ENCODE assay signal across 8 cellular contexts in the genomic region with DNA sequence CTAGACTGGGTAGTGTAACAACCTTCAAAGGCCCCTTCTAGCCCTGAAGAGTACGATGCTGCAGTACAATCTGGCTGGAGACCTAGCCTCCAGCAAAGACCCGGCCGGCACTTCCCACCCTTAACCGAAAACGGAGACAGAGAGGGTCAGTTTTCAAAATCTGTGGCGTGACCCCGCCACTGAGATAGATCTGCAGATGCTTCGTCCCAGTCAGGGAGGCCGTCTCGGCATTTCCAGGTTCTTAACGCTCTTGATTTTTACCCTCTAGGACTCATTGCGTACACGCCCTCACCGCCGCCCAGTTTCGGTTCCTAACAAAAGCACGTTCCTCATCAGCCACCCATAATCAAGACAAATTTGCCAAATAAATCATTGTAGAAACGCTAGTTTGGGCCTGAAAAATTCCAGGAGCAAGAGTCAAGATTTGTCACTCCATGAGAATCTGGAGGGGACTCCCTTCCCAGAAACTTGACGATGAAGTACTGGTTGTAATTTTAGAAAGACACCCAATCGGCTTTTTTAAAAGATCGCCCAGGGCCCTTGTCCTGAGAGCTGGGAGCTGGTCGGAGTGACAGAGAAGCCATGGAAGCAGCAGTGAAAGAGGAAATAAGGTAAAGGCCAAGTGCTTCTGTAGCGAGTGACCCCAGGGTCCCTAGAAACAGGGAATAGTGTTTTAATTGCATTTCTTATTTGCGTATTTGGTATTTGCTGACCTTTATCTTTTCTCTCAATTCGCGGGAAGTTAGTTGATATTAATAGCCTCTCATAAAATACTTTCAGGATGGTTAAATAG. TPM values are rescaled to one million over a fixed set of nuclear protein-coding genes. Genes with fewer than 3 reads are reported as not detected.
A peak's percentile ranks its signal among the peaks of the same experiment; 100 is the strongest.
DNase-seq lines count a peak whose midpoint lies in the region; ATAC-seq and TF ChIP-seq lines count a peak whose summit lies in the region.

No MANE protein-coding gene starts in this region.

- no peaks in the 10 kb centered on the region for H3K27me3 Mint-ChIP-seq in natural killer cell treated with Interleukin-12 subunit alpha and Interleukin-12 subunit beta and Interleukin-15 and Interleukin-18, amount 100 ng/mL, for 72 hours

- H3K4me2 ChIP-seq in PC-3 (ENCODE audit: low read length), result peak overlapping the region; percentile 96

- 0 out of 2 replicates have a peak, but pooled peaks cover 1% of the 10 kb centered on the region for H3K36me3 ChIP-seq in PC-3 (ENCODE audit: low read depth, low read length)

- H3K9me3 ChIP-seq in PC-3 (ENCODE audit: low read length), result no peaks in the 10 kb centered on the region

- TSS peak; percentile 79 for BruUV-seq in PC-3 (replicated peaks; lab: Mats Ljungman, UMichigan)

- peak overlapping the region; percentile 77 for H3K4me3 ChIP-seq in PC-3 (ENCODE audit: low read length)

- H3K9me3 Mint-ChIP-seq in natural killer cell treated with Interleukin-12 subunit alpha and Interleukin-12 subunit beta and Interleukin-15 and Interleukin-18, amount 100 ng/mL, for 72 hours, result no peaks in the 10 kb centered on the region

- peaks cover 57% of the 10 kb centered on the region for H3K79me2 ChIP-seq in PC-3 (ENCODE audit: low read length)

- CTCF ChIA-PET in PC-3 (lab: Charles Lee), result no interaction called here

- peak overlapping the region; percentile 88 for H3K9ac ChIP-seq in PC-3 (ENCODE audit: low read length)

- peak overlapping the region; percentile 94 for H3K27ac ChIP-seq in PC-3 (ENCODE audit: low read length)

- H3K36me3 Mint-ChIP-seq in natural killer cell treated with Interleukin-12 subunit alpha and Interleukin-12 subunit beta and Interleukin-15 and Interleukin-18, amount 100 ng/mL, for 72 hours, result no peaks in the 10 kb centered on the region

- peak overlapping the region; percentile 99 for H3K4me3 Mint-ChIP-seq in natural killer cell treated with Interleukin-12 subunit alpha and Interleukin-12 subunit beta and Interleukin-15 and Interleukin-18, amount 100 ng/mL, for 72 hours

- POLR2A ChIA-PET in PC-3 (lab: Charles Lee; ENCODE audit: unreplicated experiment), result interaction anchor here (0.6 to 1.0 kb wide), 4 partner anchors 29 to 882 kb away, joined by 3 read pairs; partner anchors contain the start of gene VPS39

- no peaks in the 10 kb centered on the region for H3K9me2 ChIP-seq in PC-3 (replicated peaks; ENCODE audit: low read length)

- H3K27ac Mint-ChIP-seq in natural killer cell treated with Interleukin-12 subunit alpha and Interleukin-12 subunit beta and Interleukin-15 and Interleukin-18, amount 100 ng/mL, for 72 hours, result peak overlapping the region; percentile 97 to 100

- no peak for TF ChIP-seq CTCF in PC-3 (conservative IDR thresholded peaks at IDR 0.05; ENCODE audit: low read depth, low read length)

- peak overlapping the region; percentile 86 for H2AFZ ChIP-seq in PC-3 (ENCODE audit: low read length)

- H3F3A ChIP-seq in PC-3 (ENCODE audit: low read length, unreplicated experiment), result no peaks in the 10 kb centered on the region

- peaks cover 41% of the 10 kb centered on the region for H3K4me1 ChIP-seq in PC-3 (ENCODE audit: insufficient read depth, low read length)

- no peaks in the 10 kb centered on the region for H3K27me3 ChIP-seq in PC-3 (ENCODE audit: low read length)

- H4K20me1 ChIP-seq in PC-3 (ENCODE audit: low read length), result peaks cover 29% of the 10 kb centered on the region

- peaks cover 37 to 42% of the 10 kb centered on the region in 2 donors for H3K4me1 Mint-ChIP-seq in natural killer cell treated with Interleukin-12 subunit alpha and Interleukin-12 subunit beta and Interleukin-15 and Interleukin-18, amount 100 ng/mL, for 72 hours (ENCODE audit: low read depth in 2 of 2)

- peak; percentile 27 for ATAC-seq in HG03354 (IDR thresholded peaks at IDR 0.05; ENCODE audit: poor library complexity, severe bottlenecking, unreplicated experiment)
- peak; percentile 5 for ATAC-seq in PC-3
- peak; percentile 7 to 45 for ATAC-seq in natural killer cell treated with Interleukin-12 subunit alpha and Interleukin-12 subunit beta and Interleukin-15 and Interleukin-18, amount 100 ng/mL, for 72 hours

- intact Hi-C loops in PC-3 (cut with micrococcal nuclease), result loop anchor here (2.0 to 5.0 kb wide), 4 partner anchors 48 to 113 kb away; partner anchors contain the start of gene VPS39

- DNase-seq in SKM-1 treated with dmso at 0.1 percent for 144 hours (lab: John Stamatoyannopoulos, UW; ENCODE audit: unreplicated experiment) (peak; percentile 38), SKM-1 (lab: John Stamatoyannopoulos, UW; ENCODE audit: unreplicated experiment) (no peak), PC-3 (peak; percentile 51), fibroblast of peridontal ligament (ENCODE audit: extremely low read depth) (peak; percentile 71)
- DNase-seq in activated T-helper 1 cell treated with anti-CD3 and anti-CD28 coated beads, Interleukin-2, amount 50 U/mL, for 16 hours (ENCODE audit: low read depth in 1 of 2, low spot score in 1 of 2), result peak; percentile 25 to 40
- DNase-seq in natural killer cell treated with Interleukin-12 subunit alpha and Interleukin-12 subunit beta and Interleukin-15 and Interleukin-18, amount 100 ng/mL, for 72 hours (ENCODE audit: low spot score), result peak; percentile 65
- peak; percentile 66 for DNase-seq in stimulated activated naive CD4-positive, alpha-beta T cell treated with Interleukin-2 at 50 U/mL for 16 hours (lab: John Stamatoyannopoulos, UW)

RNA-seq across cellular contexts. Expression of gene TMEM87A, which starts 0.9 kb away (rescaled TPM):
- total RNA-seq in PC-3 (2014; rRNA removed), result 55.8 and 56.3 TPM in 2 replicates
- 10 to 100 TPM; 53.0 to 59.4 TPM for total RNA-seq in natural killer cell treated with Interleukin-12 subunit alpha and Interleukin-12 subunit beta and Interleukin-15 and Interleukin-18, amount 100 ng/mL, for 72 hours

RNA-seq across cellular contexts. Expression of gene GANC, which starts 1.1 kb away (rescaled TPM):
- 8.2 and 12.4 TPM in 2 replicates for total RNA-seq in PC-3 (2014; rRNA removed)
- total RNA-seq in natural killer cell treated with Interleukin-12 subunit alpha and Interleukin-12 subunit beta and Interleukin-15 and Interleukin-18, amount 100 ng/mL, for 72 hours, result 10 to 100 TPM; 16.0 to 24.4 TPM
